ENCODE assay signal across 8 cellular contexts in genomic region chr19:18320865-18321728, GRCh38. TPM values are rescaled to one million over a fixed set of nuclear protein-coding genes. Genes with fewer than 3 reads are reported as not detected.
DNase-seq lines count a peak whose midpoint lies in the region; TF ChIP-seq lines count a peak whose summit lies in the region.

No MANE protein-coding gene starts in this region.

- H3K79me2 ChIP-seq in PC-9 (ENCODE audit: low read depth) (peaks cover 59% of the 10 kb centered on the region), trophoblast cell (ENCODE audit: control insufficient read depth, insufficient read depth, low read length, poor library complexity) (peaks cover 16% of the 10 kb centered on the region)

- DNase-seq in GM12864 (ENCODE audit: low read depth) (no peak), PC-9 (no peak), trophoblast cell (peak in 1 of 2 donors; percentile 67), SW 1271 (lab: John Stamatoyannopoulos, UW) (no peak), GM19240 (ENCODE audit: insufficient read length, low spot score) (no peak), foreskin fibroblast (no peak), SKM-1 treated with dmso at 0.1 percent for 144 hours (lab: John Stamatoyannopoulos, UW; ENCODE audit: unreplicated experiment) (no peak)

- no peaks in the 10 kb centered on the region; the same call in 1 of the 2 replicates for H4K20me1 ChIP-seq in PC-9 (ENCODE audit: insufficient read depth)

- H4K91ac ChIP-seq in trophoblast cell (ENCODE audit: low read depth, low read length) = peak overlapping the region; percentile 92

- H3K4me1 ChIP-seq in PC-9 (replicated peaks; ENCODE audit: insufficient read depth) (peaks cover 37% of the 10 kb centered on the region), esophagus (ENCODE audit: control insufficient read depth in 2 of 2, insufficient read depth in 2 of 2, low read length in 1 of 2) (peaks cover 3 to 18% of the 10 kb centered on the region in 2 donors), trophoblast cell (ENCODE audit: control insufficient read depth in 1 of 2, insufficient read depth in 2 of 2, low read length in 2 of 2) (peaks cover 33 to 37% of the 10 kb centered on the region in 2 experiments)

- no peak for TF ChIP-seq CTCF in GM12864 (IDR thresholded peaks at IDR 0.05; ENCODE audit: low read depth, low read length, missing control alignments)
- no peak for TF ChIP-seq CTCF in PC-9 (conservative IDR thresholded peaks at IDR 0.05)
- TF ChIP-seq CTCF in foreskin fibroblast (IDR thresholded peaks at IDR 0.05; ENCODE audit: low read depth, low read length) = no peak

- H3K79me1 ChIP-seq in trophoblast cell (ENCODE audit: low read length) = peaks cover 39% of the 10 kb centered on the region

- H3K14ac ChIP-seq in trophoblast cell (ENCODE audit: low read length) = peak overlapping the region; percentile 88

- peak overlapping the region; percentile 86 for H3K4me2 ChIP-seq in PC-9
- H3K4me2 ChIP-seq in trophoblast cell (ENCODE audit: low read length) = peak overlapping the region; percentile 58

- H3K4me3 ChIP-seq in GM12864 (ENCODE audit: low read depth, low read length) (peak overlapping the region; percentile 99; the same call in 1 of the 2 replicates), PC-9 (peak overlapping the region; percentile 76; the same call in 1 of the 2 replicates), esophagus (ENCODE audit: low read depth in 1 of 2, low read length in 2 of 2) (no peak overlapping the region), trophoblast cell (ENCODE audit: low read depth, low read length) (no peak overlapping the region), foreskin fibroblast (ENCODE audit: low read depth in 1 of 2, low read length in 2 of 2) (no peak overlapping the region)

- intact Hi-C loops in PC-9 (cut with micrococcal nuclease; ENCODE audit: unreplicated experiment) = no loop called here

- no peak overlapping the region for H3K27ac ChIP-seq in PC-9
- peak overlapping the region; percentile 40 to 92 for H3K27ac ChIP-seq in esophagus (ENCODE audit: low read depth in 2 of 2, low read length in 1 of 2)
- peak overlapping the region; percentile 99 for H3K27ac ChIP-seq in trophoblast cell (ENCODE audit: low read depth, low read length)

- H3K27me3 ChIP-seq in PC-9 (ENCODE audit: insufficient read depth, low read depth) (no peaks in the 10 kb centered on the region), esophagus (ENCODE audit: control insufficient read depth in 1 of 2, insufficient read depth in 2 of 2, low read length in 2 of 2) (no peaks in the 10 kb centered on the region), trophoblast cell (ENCODE audit: insufficient read depth, low read length) (no peaks in the 10 kb centered on the region)

- no peaks in the 10 kb centered on the region; the same call in 1 of the 2 replicates for H3K36me3 ChIP-seq in PC-9 (ENCODE audit: low read depth)
- H3K36me3 ChIP-seq in esophagus (ENCODE audit: control insufficient read depth in 2 of 2, insufficient read depth in 2 of 2, low read length in 1 of 2) = no peaks in the 10 kb centered on the region
- H3K36me3 ChIP-seq in trophoblast cell (ENCODE audit: control insufficient read depth in 1 of 2, insufficient read depth in 2 of 2, low read length in 2 of 2) = no peaks in the 10 kb centered on the region

- H3K4ac ChIP-seq in trophoblast cell (ENCODE audit: low read depth, low read length) = peak overlapping the region; percentile 68

- no peaks in the 10 kb centered on the region for H3K9me3 ChIP-seq in PC-9 (ENCODE audit: insufficient read depth, low read depth)
- no peaks in the 10 kb centered on the region for H3K9me3 ChIP-seq in esophagus (ENCODE audit: control insufficient read depth in 2 of 2, insufficient read depth in 1 of 2, low read depth in 1 of 2, low read length in 1 of 2)
- peaks cover 2% of the 10 kb centered on the region for H3K9me3 ChIP-seq in trophoblast cell (ENCODE audit: insufficient read depth, low read depth, low read length)

- peak overlapping the region; percentile 94 for H3K18ac ChIP-seq in trophoblast cell (ENCODE audit: low read length)

- peaks cover 29% of the 10 kb centered on the region; the same call in 1 of the 2 replicates for H3F3A ChIP-seq in PC-9 (ENCODE audit: insufficient read depth, low read depth)

- BruUV-seq in PC-9 (replicated peaks; lab: Mats Ljungman, UMichigan) = no TSS peak

- 68 to 72% methylated on average over 14 of the region's 14 CpGs for WGBS in esophagus, 2 donors
- no CpG with 5 or more reads among the region's 14 CpGs for WGBS in trophoblast cell (ENCODE audit: extremely low coverage, insufficient coverage, insufficient read length)

- CTCF ChIA-PET in PC-9 (lab: Charles Lee) = interaction anchor here (0.6 to 1.1 kb wide), 5 partner anchors 12 to 128 kb away, joined by 3 to 5 read pairs (median 3); partner anchors contain the start of gene MPV17L2

- no peak overlapping the region for H2AFZ ChIP-seq in PC-9
- no peak overlapping the region for H2AFZ ChIP-seq in trophoblast cell (ENCODE audit: insufficient read depth, low read length, poor library complexity)

- H2BK12ac ChIP-seq in trophoblast cell (ENCODE audit: low read length) = peak overlapping the region; percentile 93

- no peak overlapping the region for H4K12ac ChIP-seq in trophoblast cell (ENCODE audit: low read depth, low read length)

- H2BK5ac ChIP-seq in trophoblast cell (ENCODE audit: low read depth, low read length, poor library complexity) = peak overlapping the region; percentile 86

- peak overlapping the region; percentile 40 for H2AK5ac ChIP-seq in trophoblast cell (ENCODE audit: low read length)

- H2BK120ac ChIP-seq in trophoblast cell (ENCODE audit: insufficient read depth, low read length, poor library complexity) = peak overlapping the region; percentile 84

- POLR2A ChIA-PET in PC-9 (lab: Charles Lee; ENCODE audit: unreplicated experiment) = interaction anchor here (1.3 kb wide), 1 partner anchor 40 kb away, joined by 6 read pairs; the partner anchor contains the start of gene JUND

- peak overlapping the region; percentile 90 for H4K8ac ChIP-seq in trophoblast cell (ENCODE audit: low read depth, low read length)

- H3K23ac ChIP-seq in trophoblast cell (ENCODE audit: low read length) = no peak overlapping the region

- H3K9me2 ChIP-seq in PC-9 (ENCODE audit: insufficient read depth) = no peaks in the 10 kb centered on the region

- no peak overlapping the region for H3K9ac ChIP-seq in trophoblast cell (ENCODE audit: low read length)

RNA-seq across cellular contexts. Expression of gene LSM4, which starts 1.8 kb away (rescaled TPM):
- 291 and 323 TPM in 2 replicates for total RNA-seq in PC-9 (2021)
- 100 to 1,000 TPM in 1 of 2 donors, 10 to 100 TPM in 1; 96.9 to 113 TPM for polyA plus RNA-seq in esophagus
- 216 and 223 TPM in 2 replicates for polyA plus RNA-seq in trophoblast cell (2013)

RNA-seq across cellular contexts. Expression of gene PGPEP1, which starts 19.3 kb away (rescaled TPM):
- total RNA-seq in PC-9 (2021) = 42.0 and 53.6 TPM in 2 replicates
- polyA plus RNA-seq in esophagus = 1 to 10 TPM; 1.8 to 1.9 TPM
- 46.5 and 56.5 TPM in 2 replicates for polyA plus RNA-seq in trophoblast cell (2013)

RNA-seq across cellular contexts. Expression of gene JUND, which starts 39.7 kb away (rescaled TPM):
- 115 and 150 TPM in 2 replicates for total RNA-seq in PC-9 (2021)
- 10 to 100 TPM; 57.9 to 84.5 TPM for polyA plus RNA-seq in esophagus
- 224 and 256 TPM in 2 replicates for polyA plus RNA-seq in trophoblast cell (2013)

RNA-seq across cellular contexts. Expression of gene IQCN, which starts 46.8 kb away (rescaled TPM):
- total RNA-seq in PC-9 (2021) = 5.6 and 7.3 TPM in 2 replicates
- 10 to 100 TPM in 1 of 2 donors, under 1 TPM in 1; 0.88 to 12.2 TPM for polyA plus RNA-seq in esophagus
- polyA plus RNA-seq in trophoblast cell (2013) = 1.7 and 1.8 TPM in 2 replicates

Comparison
In these comparisons a context has a peak if more than half of its experiments do, and no peak if none do; other contexts are left out.
1. H3K4me3 ChIP-seq: peak in GM12864 (single experiment) and PC-9 (single experiment); none in esophagus (0 of 2), trophoblast cell (single experiment) and foreskin fibroblast (0 of 2).